22 cellular contexts compared by ENCODE assay signal in the genomic region with DNA sequence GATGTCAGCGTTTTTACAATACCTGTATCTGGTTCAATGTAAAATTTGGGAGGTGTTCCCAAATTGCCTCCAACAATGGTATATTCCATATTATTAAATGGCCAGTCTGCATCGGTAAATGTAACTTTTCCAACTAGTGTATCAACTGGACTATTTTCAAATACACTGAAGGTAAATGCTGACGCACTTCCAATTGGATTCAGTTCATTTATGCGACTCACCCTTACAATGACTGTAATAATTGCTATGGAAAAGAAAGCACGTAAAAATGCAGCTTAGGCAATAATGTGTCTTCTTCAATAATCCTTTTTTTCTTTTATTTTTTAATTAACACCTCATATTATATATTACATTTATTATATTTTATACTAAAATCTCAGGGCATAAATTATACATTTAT.
DNase-seq lines count a peak whose midpoint lies in the region; ATAC-seq, FAIRE-seq and TF ChIP-seq lines count a peak whose summit lies in the region.
"Had no signal": no experiment of that assay in that cellular context is flagged by ENCODE, and none has a peak within 500 bp of the region (broad histone marks: within the 10 kb centered on the region; RNA-seq: fewer than 3 reads in every experiment).

No MANE protein-coding gene starts in this region.

- H4K20me1 ChIP-seq in astrocyte (ENCODE audit: insufficient read depth, low read length) = no peaks in the 10 kb centered on the region
- H4K20me1 ChIP-seq: BLaER1 had no signal

- WGBS in A549 (ENCODE audit: missing lambda C conversion rate) = 81% methylated on average over 5 of the region's 5 CpGs
- WGBS in thyroid gland, 2 donors = 90 to 94% methylated on average over 5 of the region's 5 CpGs

- no peaks in the 10 kb centered on the region for H3K4me1 Mint-ChIP-seq in astrocyte (ENCODE audit: low read depth, unreplicated experiment)
- H3K4me1 Mint-ChIP-seq: CD14-positive monocyte; CD4-positive, alpha-beta memory T cell; CD4-positive, CD25-positive, alpha-beta regulatory T cell; CD8-positive, alpha-beta memory T cell had no signal

- no peak overlapping the region for H3K27ac Mint-ChIP-seq in astrocyte (ENCODE audit: unreplicated experiment)
- H3K27ac Mint-ChIP-seq: CD14-positive monocyte; CD4-positive, alpha-beta memory T cell; CD4-positive, CD25-positive, alpha-beta regulatory T cell; CD8-positive, alpha-beta memory T cell had no signal

- H3K9me3 Mint-ChIP-seq in astrocyte (ENCODE audit: unreplicated experiment) = no peaks in the 10 kb centered on the region

- POLR2A ChIA-PET in A549 (lab: Yijun Ruan, JAX) = no interaction called here

- no peak for ATAC-seq in A549
- ATAC-seq in HG03159 (IDR thresholded peaks at IDR 0.05; ENCODE audit: unreplicated experiment) = no peak

- no peak for TF ChIP-seq RAD21 in A549 (conservative IDR thresholded peaks at IDR 0.05 in 1 of 2, IDR thresholded peaks at IDR 0.05 in 1 of 2)

- no peak overlapping the region for H3K27ac ChIP-seq in A549
- no peak overlapping the region for H3K27ac ChIP-seq in astrocyte (ENCODE audit: low read depth, low read length)
- no peak overlapping the region for H3K27ac ChIP-seq in thyroid gland
- H3K27ac ChIP-seq: 22Rv1, BLaER1 had no signal

- FAIRE-seq in A549 (lab: Jason Lieb, UNC) (no peak), G401.6 (lab: Jason Lieb, UNC) (peak; percentile 69), astrocyte (lab: Jason Lieb, UNC) (no peak)
- FAIRE-seq: GM12891, GM19239 had no signal

- H3K4me3 Mint-ChIP-seq in astrocyte (ENCODE audit: unreplicated experiment) = no peak overlapping the region
- H3K4me3 Mint-ChIP-seq: CD14-positive monocyte; CD4-positive, alpha-beta memory T cell; CD4-positive, CD25-positive, alpha-beta regulatory T cell; CD8-positive, alpha-beta memory T cell had no signal

- H3K36me3 ChIP-seq in astrocyte (ENCODE audit: insufficient read depth, low read length) = no peaks in the 10 kb centered on the region
- H3K36me3 ChIP-seq in thyroid gland = no peaks in the 10 kb centered on the region
- H3K36me3 ChIP-seq: BE2C, BLaER1 had no signal

- no peaks in the 10 kb centered on the region for H3K9me3 ChIP-seq in A549
- no peaks in the 10 kb centered on the region for H3K9me3 ChIP-seq in astrocyte (ENCODE audit: insufficient read depth, low read depth, low read length)
- H3K9me3 ChIP-seq in thyroid gland = no peaks in the 10 kb centered on the region
- H3K9me3 ChIP-seq: BE2C, BLaER1 had no signal

- no peaks in the 10 kb centered on the region for H3K36me3 Mint-ChIP-seq in astrocyte (ENCODE audit: low read depth, unreplicated experiment)
- H3K36me3 Mint-ChIP-seq: CD14-positive monocyte; CD4-positive, alpha-beta memory T cell; CD4-positive, CD25-positive, alpha-beta regulatory T cell; CD8-positive, alpha-beta memory T cell had no signal

- in situ Hi-C loops in G401 (cut with HindIII; ENCODE audit: low sequenced_read_pairs) = no loop called here

- H3K4me2 ChIP-seq in A549 (no peak overlapping the region), astrocyte (ENCODE audit: low read length) (no peak overlapping the region)
- H3K4me2 ChIP-seq: BLaER1 had no signal

- H3K27me3 ChIP-seq in astrocyte (ENCODE audit: insufficient read depth, low read length) = no peaks in the 10 kb centered on the region
- H3K27me3 ChIP-seq in thyroid gland = no peaks in the 10 kb centered on the region
- H3K27me3 ChIP-seq: BE2C, BLaER1 had no signal

- TF ChIP-seq POLR2A in A549 (IDR thresholded peaks at IDR 0.05; ENCODE audit: low read length) (no peak), thyroid gland (IDR thresholded peaks at IDR 0.05) (no peak)

- H3K4me3 ChIP-seq in A549 = no peak overlapping the region
- H3K4me3 ChIP-seq in astrocyte (ENCODE audit: insufficient read depth, low read depth, low read length) = no peak overlapping the region
- no peak overlapping the region for H3K4me3 ChIP-seq in fibroblast of the aortic adventitia (ENCODE audit: low read depth, low read length)
- no peak overlapping the region for H3K4me3 ChIP-seq in thyroid gland (replicated peaks in 1 of 3)
- H3K4me3 ChIP-seq: BLaER1 had no signal

- intact Hi-C loops in thyroid gland (cut with DNase I) = no loop called here

- DNase-seq in A549 (ENCODE audit: low read depth in 1 of 2, low spot score in 1 of 2) (no peak), astrocyte (ENCODE audit: low read depth) (peak; percentile 10), fibroblast of the aortic adventitia (ENCODE audit: low read depth) (peak; percentile 34), thyroid gland (no peak), G401 (ENCODE audit: low spot score) (no peak)
- DNase-seq in activated CD4-positive, alpha-beta T cell treated with anti-CD3 and anti-CD28 coated beads, Interleukin-2, amount 50 U/mL, for 48 hours = no peak
- DNase-seq: ACHN; BE2C; C1 segment of cervical spinal cord; CD4-positive, alpha-beta memory T cell; CD4-positive, CD25-positive, alpha-beta regulatory T cell; CD8-positive, alpha-beta memory T cell; COR-L47; DMS79 treated with DMSO at 0.1 percent for 48 hours; GF-D8 had no signal

- no peak overlapping the region for H3K9ac ChIP-seq in astrocyte (ENCODE audit: low read length)
- H3K9ac ChIP-seq: BLaER1 had no signal

- CTCF ChIA-PET in A549 (lab: Yijun Ruan, JAX) = no interaction called here

- no peak for TF ChIP-seq CTCF in A549 (IDR thresholded peaks at IDR 0.05)
- no peak for TF ChIP-seq CTCF in astrocyte (IDR thresholded peaks at IDR 0.05; ENCODE audit: insufficient read depth, low read depth, low read length)
- no peak for TF ChIP-seq CTCF in fibroblast of the aortic adventitia (IDR thresholded peaks at IDR 0.05; ENCODE audit: insufficient read depth, low read length)
- TF ChIP-seq CTCF in thyroid gland (IDR thresholded peaks at IDR 0.05) = no peak

- H3K79me2 ChIP-seq in astrocyte (ENCODE audit: insufficient read depth, low read length) = no peaks in the 10 kb centered on the region

- H3K27me3 Mint-ChIP-seq in astrocyte (ENCODE audit: low read depth, unreplicated experiment) = no peaks in the 10 kb centered on the region
- H3K27me3 Mint-ChIP-seq: CD4-positive, alpha-beta memory T cell; CD4-positive, CD25-positive, alpha-beta regulatory T cell; CD8-positive, alpha-beta memory T cell had no signal

- no peak for TF ChIP-seq EP300 in A549 (IDR thresholded peaks at IDR 0.05)

- H3K4me1 ChIP-seq in A549 (no peaks in the 10 kb centered on the region), astrocyte (ENCODE audit: insufficient read depth, low read length) (no peaks in the 10 kb centered on the region), thyroid gland (no peaks in the 10 kb centered on the region)
- H3K4me1 ChIP-seq: BE2C, BLaER1 had no signal

- H2AFZ ChIP-seq in astrocyte (ENCODE audit: low read depth, low read length) = no peak overlapping the region

TF ChIP-seq in A549, 52 proteins besides CTCF, POLR2A, EP300 and RAD21:
- TF ChIP-seq, protein P1, sequence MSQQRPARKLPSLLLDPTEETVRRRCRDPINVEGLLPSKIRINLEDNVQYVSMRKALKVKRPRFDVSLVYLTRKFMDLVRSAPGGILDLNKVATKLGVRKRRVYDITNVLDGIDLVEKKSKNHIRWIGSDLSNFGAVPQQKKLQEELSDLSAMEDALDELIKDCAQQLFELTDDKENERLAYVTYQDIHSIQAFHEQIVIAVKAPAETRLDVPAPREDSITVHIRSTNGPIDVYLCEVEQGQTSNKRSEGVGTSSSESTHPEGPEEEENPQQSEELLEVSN (IDR thresholded peaks at IDR 0.05; ENCODE audit: borderline replicate concordance, low read depth) = no peak
- TF ChIP-seq MAFK (IDR thresholded peaks at IDR 0.05; ENCODE audit: partially characterized antibody) = peak; percentile 45
- no peak for TF ChIP-seq MYC (IDR thresholded peaks at IDR 0.05; ENCODE audit: borderline replicate concordance, low read length)
- TF ChIP-seq TFCP2L1 (CRISPR knock-in tag; IDR thresholded peaks at IDR 0.05) = no peak
- TF ChIP-seq TP53 (CRISPR knock-in tag; IDR thresholded peaks at IDR 0.05) = no peak

Comparison
In these comparisons a context has a peak if more than half of its experiments do, and no peak if none do; other contexts are left out.
1. DNase-seq: peak in astrocyte (single experiment) and fibroblast of the aortic adventitia (single experiment); none in A549 (0 of 2), activated CD4-positive, alpha-beta T cell treated with anti-CD3 and anti-CD28 coated beads, Interleukin-2, amount 50 U/mL, for 48 hours (0 of 2), thyroid gland (0 of 2) and G401 (single experiment).